In the genomic region with DNA sequence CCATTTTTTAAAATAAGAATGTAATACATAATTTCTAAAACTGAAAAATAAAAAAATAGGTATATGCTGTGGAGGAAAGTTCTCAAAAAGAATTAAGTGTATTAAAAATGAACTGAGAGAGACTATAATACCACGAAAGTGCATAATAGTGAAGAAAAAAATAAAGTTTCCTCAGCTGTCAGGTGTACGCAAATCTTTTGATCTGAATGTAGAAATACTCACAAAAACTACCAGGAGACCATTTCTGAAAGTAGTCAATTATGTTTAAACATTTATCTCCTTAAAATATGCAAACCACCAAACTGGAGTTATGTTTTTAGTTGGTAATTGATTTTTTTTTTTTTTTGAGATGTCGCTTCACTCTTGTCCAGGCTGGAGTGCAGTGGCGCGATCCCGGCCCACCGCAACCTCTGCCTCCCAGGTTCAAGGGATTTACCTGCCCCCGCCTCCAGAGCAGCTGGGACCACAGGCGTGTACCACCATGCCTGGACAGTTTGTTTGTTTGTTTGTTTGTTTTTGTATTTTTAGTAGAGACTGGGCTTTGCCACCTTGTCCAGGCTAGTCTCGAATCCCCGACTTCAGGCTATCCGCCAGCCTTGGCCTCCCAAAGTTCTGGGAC, we compare ENCODE assay signal across 19 cellular contexts.
DNase-seq lines count a peak whose midpoint lies in the region; ATAC-seq, FAIRE-seq and TF ChIP-seq lines count a peak whose summit lies in the region.
"Had no signal": no experiment of that assay in that cellular context is flagged by ENCODE, and none has a peak within 500 bp of the region (broad histone marks: within the 10 kb centered on the region; RNA-seq: fewer than 3 reads in every experiment).

No MANE protein-coding gene starts in this region.

- ATAC-seq in right lobe of liver, result no peak
- ATAC-seq in HepG2, result no peak
- peak; percentile 47 for ATAC-seq in HG02870 (IDR thresholded peaks at IDR 0.05; ENCODE audit: unreplicated experiment)
- ATAC-seq in GM21526 (IDR thresholded peaks at IDR 0.05; ENCODE audit: low FRiP score, unreplicated experiment), result no peak
- ATAC-seq: A549, GM23338 had no signal

- peak in 2 of 3 donors; percentile 5 to 31 for DNase-seq in right lobe of liver
- no peak for DNase-seq in HepG2 (ENCODE audit: low spot score)
- DNase-seq in posterior vena cava (ENCODE audit: low spot score), result peak; percentile 47
- DNase-seq in mesothelial cell of epicardium (ENCODE audit: low spot score in 2 of 2, unreplicated experiment in 2 of 2), result no peak
- no peak for DNase-seq in pons (ENCODE audit: low spot score)
- DNase-seq: AML-193; Caco-2; CD4-positive, alpha-beta T cell; HCEC 1CT had no signal

- H4K20me1 ChIP-seq in HepG2 (ENCODE audit: insufficient read depth, low read length), result no peaks in the 10 kb centered on the region

- POLR2A ChIA-PET in HepG2 (lab: Yijun Ruan, JAX), result no interaction called here

- no peaks in the 10 kb centered on the region for H3K9me3 ChIP-seq in right lobe of liver
- no peaks in the 10 kb centered on the region for H3K9me3 ChIP-seq in HepG2 (ENCODE audit: low read length)
- H3K9me3 ChIP-seq: A549, Caco-2 had no signal

- no peak for TF ChIP-seq RAD21 in HepG2 (CRISPR knock-in tag; IDR thresholded peaks at IDR 0.05)

- no peak for FAIRE-seq in HepG2 (lab: Jason Lieb, UNC)
- FAIRE-seq: A549, G401.6, GM12891, GM18507, H54 had no signal

- no peak for TF ChIP-seq EP300 in HepG2 (IDR thresholded peaks at IDR 0.05; ENCODE audit: low read depth in 2 of 2, low read length in 2 of 2)
- TF ChIP-seq EP300 in HepG2 (CRISPR knock-in tag; IDR thresholded peaks at IDR 0.05; ENCODE audit: borderline replicate concordance), result no peak

- TF ChIP-seq POLR2A in right lobe of liver (IDR thresholded peaks at IDR 0.05), result no peak
- no peak for TF ChIP-seq POLR2A in HepG2 (IDR thresholded peaks at IDR 0.05; ENCODE audit: insufficient read depth in 1 of 2, low read depth in 2 of 2, low read length in 2 of 2)

- CTCF ChIA-PET in HepG2 (lab: Yijun Ruan, JAX; ENCODE audit: low intra/inter-chr PET ratio, low total read pairs), result no interaction called here

- no peak overlapping the region for H3K4me3 Mint-ChIP-seq in mesothelial cell of epicardium
- H3K4me3 Mint-ChIP-seq: CD4-positive, alpha-beta T cell; GM23338 had no signal

- peaks cover 30% of the 10 kb centered on the region for H3K4me1 Mint-ChIP-seq in mesothelial cell of epicardium
- H3K4me1 Mint-ChIP-seq: GM23338 had no signal

- no peak overlapping the region for H2AFZ ChIP-seq in HepG2 (ENCODE audit: low read length)
- H2AFZ ChIP-seq: GM23338 had no signal

- 69% methylated on average over 11 of the region's 12 CpGs for WGBS in right lobe of liver (ENCODE audit: insufficient coverage, low coverage, low lambda C conversion rate, missing lambda C conversion rate)
- WGBS in HepG2 (ENCODE audit: low lambda C conversion rate), result 24% methylated on average over 12 of the region's 12 CpGs

- no TSS peak for BruUV-seq in HepG2 (replicated peaks; lab: Mats Ljungman, UMichigan)

- H3K27ac Mint-ChIP-seq in mesothelial cell of epicardium, result no peak overlapping the region
- H3K27ac Mint-ChIP-seq: CD4-positive, alpha-beta T cell; GM23338 had no signal

- no peak for TF ChIP-seq CTCF in right lobe of liver (IDR thresholded peaks at IDR 0.05)
- TF ChIP-seq CTCF in HepG2 (CRISPR knock-in tag; IDR thresholded peaks at IDR 0.05), result no peak
- TF ChIP-seq CTCF in mesothelial cell of epicardium (IDR thresholded peaks at IDR 0.05; ENCODE audit: unreplicated experiment), result no peak

- H3K36me3 ChIP-seq in right lobe of liver (no peaks in the 10 kb centered on the region), HepG2 (replicated peaks in 1 of 2; ENCODE audit: control insufficient read depth in 1 of 2, insufficient read depth in 2 of 2, low read length in 2 of 2) (no peaks in the 10 kb centered on the region)

- no peak overlapping the region for H3K4me2 ChIP-seq in HepG2 (ENCODE audit: low read depth, low read length)
- H3K4me2 ChIP-seq: A549, GM23338 had no signal

- no peaks in the 10 kb centered on the region for H3K79me2 ChIP-seq in HepG2 (ENCODE audit: insufficient read depth, low read length)

- H3K27me3 ChIP-seq in right lobe of liver, result no peaks in the 10 kb centered on the region
- no peaks in the 10 kb centered on the region; a peak in 1 of 5 replicates for H3K27me3 ChIP-seq in HepG2 (ENCODE audit: control insufficient read depth in 1 of 2, insufficient read depth in 2 of 2, low read length in 2 of 2)

- in situ Hi-C loops in HepG2 (cut with HindIII; ENCODE audit: extremely low pct_ligation_motif_present, low pct_unique_long_range_greater_than_20kb), result no loop called here

- H3K4me3 ChIP-seq in right lobe of liver (no peak overlapping the region), HepG2 (replicated peaks in 1 of 3; ENCODE audit: insufficient read depth in 1 of 3, low read depth in 2 of 3, low read length in 3 of 3) (no peak overlapping the region)
- H3K4me3 ChIP-seq: A549, GM23338 had no signal

- no peaks in the 10 kb centered on the region for H3K4me1 ChIP-seq in right lobe of liver
- H3K4me1 ChIP-seq in HepG2 (ENCODE audit: insufficient read depth, low read length), result no peaks in the 10 kb centered on the region
- H3K4me1 ChIP-seq: A549, Caco-2 had no signal

- H3K9ac ChIP-seq in HepG2 (ENCODE audit: insufficient read depth, low read depth, low read length), result no peak overlapping the region

- H3K36me3 Mint-ChIP-seq in mesothelial cell of epicardium, result peaks cover 6% of the 10 kb centered on the region

- intact Hi-C loops in right lobe of liver (cut with DNase I) (no loop called here), HepG2 (cut with micrococcal nuclease; ENCODE audit: unreplicated experiment) (no loop called here), posterior vena cava (cut with DNase I) (no loop called here)

- H3K27me3 Mint-ChIP-seq in mesothelial cell of epicardium (ENCODE audit: low read depth), result no peaks in the 10 kb centered on the region
- H3K27me3 Mint-ChIP-seq: CD4-positive, alpha-beta T cell had no signal

- no peak overlapping the region for H3K27ac ChIP-seq in right lobe of liver
- no peak overlapping the region for H3K27ac ChIP-seq in HepG2 (ENCODE audit: extremely low read length, insufficient read depth, low read length)
- H3K27ac ChIP-seq: 22Rv1, A549, C4-2B had no signal

- peaks cover 7% of the 10 kb centered on the region for H3K9me3 Mint-ChIP-seq in mesothelial cell of epicardium
- H3K9me3 Mint-ChIP-seq: CD4-positive, alpha-beta T cell; GM23338 had no signal

TF ChIP-seq in HepG2, 621 proteins besides CTCF, POLR2A, EP300 and RAD21 (continues in another document):
- TF ChIP-seq ZNF777 (CRISPR knock-in tag; IDR thresholded peaks at IDR 0.05) (no peak), MAFF (IDR thresholded peaks at IDR 0.05; ENCODE audit: low read depth, low read length) (no peak), ZNF605 (CRISPR knock-in tag; IDR thresholded peaks at IDR 0.05) (no peak), AFF4 (CRISPR knock-in tag; IDR thresholded peaks at IDR 0.05) (no peak), SOX6 (IDR thresholded peaks at IDR 0.05) (no peak), SOX6 (CRISPR knock-in tag; IDR thresholded peaks at IDR 0.05) (no peak), SUZ12 (IDR thresholded peaks at IDR 0.05; ENCODE audit: low read depth, low read length) (no peak)

Comparison
In these comparisons a context has a peak if more than half of its experiments do, and no peak if none do; other contexts are left out.
1. DNase-seq: peak in right lobe of liver (2 of 3) and posterior vena cava (single experiment); none in HepG2 (single experiment), mesothelial cell of epicardium (0 of 2) and pons (single experiment).